In genomic region chr21:44615466-44615865, GRCh38 we compare ENCODE assay signal across 20 cellular contexts. TPM values are rescaled to one million over a fixed set of nuclear protein-coding genes. Genes with fewer than 3 reads are reported as not detected.
DNase-seq lines count a peak whose midpoint lies in the region; ATAC-seq and TF ChIP-seq lines count a peak whose summit lies in the region.
"Had no signal": no experiment of that assay in that cellular context is flagged by ENCODE, and none has a peak within 500 bp of the region (broad histone marks: within the 10 kb centered on the region; RNA-seq: fewer than 3 reads in every experiment).

No MANE protein-coding gene starts in this region.

- peak; percentile 31 for DNase-seq in NCI-H2171 treated with DMSO at 0.1 percent for 48 hours (lab: John Stamatoyannopoulos, UW)
- no peak for DNase-seq in NCI-H2171 (lab: John Stamatoyannopoulos, UW)
- DNase-seq in RPMI8226: peak; percentile 59
- DNase-seq in naive thymus-derived CD8-positive, alpha-beta T cell: no peak
- DNase-seq in OCI-LY7 (ENCODE audit: low spot score): no peak
- DNase-seq in foreskin fibroblast: no peak
- DNase-seq in NCI-H128 (lab: John Stamatoyannopoulos, UW; ENCODE audit: unreplicated experiment): no peak
- DNase-seq: BE2C; CD4-positive, alpha-beta T cell; DMS 273 treated with DMSO at 0.1 percent for 48 hours; DMS79; EL; GDM1; HCEC 1CT had no signal

- no peaks in the 10 kb centered on the region for H4K20me1 ChIP-seq in BLaER1
- no peaks in the 10 kb centered on the region for H4K20me1 ChIP-seq in OCI-LY7 (ENCODE audit: insufficient read depth, low read length)

- no TSS peak for BruUV-seq in OCI-LY7 (replicated peaks; lab: Mats Ljungman, UMichigan)

- CTCF ChIA-PET in OCI-LY7 (lab: Charles Lee; ENCODE audit: unreplicated experiment): no interaction called here

- peaks cover 7 to 40% (median 23%) of the 10 kb centered on the region in 9 donors for H3K9me3 Mint-ChIP-seq in naive thymus-derived CD8-positive, alpha-beta T cell

- H3K36me3 Mint-ChIP-seq in naive thymus-derived CD8-positive, alpha-beta T cell: peaks cover 0 to 17% (median 15%) of the 10 kb centered on the region in 3 donors

- no peaks in the 10 kb centered on the region for H3K9me2 ChIP-seq in OCI-LY7 (ENCODE audit: insufficient read depth, low read length)

- TF ChIP-seq CTCF in OCI-LY7 (conservative IDR thresholded peaks at IDR 0.05; ENCODE audit: low read length) (no peak), foreskin fibroblast (IDR thresholded peaks at IDR 0.05; ENCODE audit: low read depth, low read length) (no peak)

- POLR2A ChIA-PET in naive thymus-derived CD8-positive, alpha-beta T cell (lab: Charles Lee): interaction anchor here (0.7 to 2.7 kb wide), 3 partner anchors 38 to 44 kb away, joined by 5 to 11 read pairs (median 6); partner anchors contain the start of gene KRTAP12-3
- POLR2A ChIA-PET in OCI-LY7 (lab: Charles Lee): interaction anchor here (0.6 kb wide), 1 partner anchor 1039 kb away, joined by 3 read pairs; no protein-coding TSS in a partner anchor

- peak overlapping the region in 8 of 10 donors; percentile 32 to 94 (median 84) for H3K27ac Mint-ChIP-seq in naive thymus-derived CD8-positive, alpha-beta T cell
- H3K27ac Mint-ChIP-seq: GM23338 had no signal

- H3K36me3 ChIP-seq in BLaER1 (no peaks in the 10 kb centered on the region), OCI-LY7 (ENCODE audit: insufficient read depth, low read length) (no peaks in the 10 kb centered on the region)
- H3K36me3 ChIP-seq: BE2C had no signal

- peak overlapping the region in 5 of 10 donors; percentile 24 to 79 (median 67) for H3K4me3 Mint-ChIP-seq in naive thymus-derived CD8-positive, alpha-beta T cell
- H3K4me3 Mint-ChIP-seq: CD4-positive, alpha-beta T cell; GM23338 had no signal

- H3K27ac ChIP-seq in BLaER1: no peak overlapping the region
- H3K27ac ChIP-seq in OCI-LY7 (ENCODE audit: low read depth, low read length, poor library complexity, severe bottlenecking): no peak overlapping the region
- H3K27ac ChIP-seq: 22Rv1, C4-2B had no signal

- no peak for ATAC-seq in naive thymus-derived CD8-positive, alpha-beta T cell
- ATAC-seq: GM23338 had no signal

- H3K4me2 ChIP-seq in BLaER1 (peak overlapping the region; percentile 71), OCI-LY7 (ENCODE audit: low read length) (no peak overlapping the region)
- H3K4me2 ChIP-seq: GM23338 had no signal

- no peaks in the 10 kb centered on the region for H3K27me3 ChIP-seq in BLaER1

- intact Hi-C loops in OCI-LY7 (cut with micrococcal nuclease; ENCODE audit: unreplicated experiment): no loop called here

- no peak overlapping the region for H3K9ac ChIP-seq in BLaER1

- H3K4me1 Mint-ChIP-seq in naive thymus-derived CD8-positive, alpha-beta T cell: peaks cover 35 to 69% (median 53%) of the 10 kb centered on the region in 4 donors

- H3K79me2 ChIP-seq in OCI-LY7 (ENCODE audit: insufficient read depth, low read depth, low read length): no peaks in the 10 kb centered on the region

- H3K27me3 Mint-ChIP-seq in naive thymus-derived CD8-positive, alpha-beta T cell: no peaks in the 10 kb centered on the region
- H3K27me3 Mint-ChIP-seq: CD4-positive, alpha-beta T cell had no signal

- H3K9me3 ChIP-seq in BLaER1: peaks cover 26% of the 10 kb centered on the region
- H3K9me3 ChIP-seq in OCI-LY7 (ENCODE audit: low read length): peaks cover 13% of the 10 kb centered on the region; the same call in 1 of the 2 replicates
- H3K9me3 ChIP-seq: BE2C had no signal

- H3K4me3 ChIP-seq in BLaER1 (no peak overlapping the region), OCI-LY7 (ENCODE audit: low read depth, low read length, poor library complexity, severe bottlenecking) (no peak overlapping the region), foreskin fibroblast (ENCODE audit: low read depth in 1 of 2, low read length in 2 of 2) (no peak overlapping the region)
- H3K4me3 ChIP-seq: GM23338 had no signal

- no peak overlapping the region for H2AFZ ChIP-seq in OCI-LY7 (ENCODE audit: low read length)
- H2AFZ ChIP-seq: GM23338 had no signal

- peaks cover 44% of the 10 kb centered on the region for H3K4me1 ChIP-seq in BLaER1
- peaks cover 12% of the 10 kb centered on the region for H3K4me1 ChIP-seq in OCI-LY7 (ENCODE audit: insufficient read depth, low read length, poor library complexity, severe bottlenecking)
- H3K4me1 ChIP-seq: BE2C had no signal

RNA-seq across cellular contexts. Expression of gene KRTAP10-8, which starts 3.6 kb away (rescaled TPM):
- total RNA-seq in naive thymus-derived CD8-positive, alpha-beta T cell: not detected
- polyA plus RNA-seq in naive thymus-derived CD8-positive, alpha-beta T cell: not detected
- not detected in 2 replicates for total RNA-seq in OCI-LY7 (2014; rRNA removed; shearing (Covaris generic))
- not detected in 2 replicates for total RNA-seq in OCI-LY7 (2022)
- total RNA-seq: CD4-positive, alpha-beta T cell; CD8-positive, alpha-beta memory T cell; GM23338 had no signal
- polyA plus RNA-seq: AG04450; CD8-positive, alpha-beta memory T cell; GM23338 had no signal

RNA-seq across cellular contexts. Expression of gene KRTAP10-9, which starts 11.4 kb away (rescaled TPM):
- not detected for total RNA-seq in naive thymus-derived CD8-positive, alpha-beta T cell
- not detected for polyA plus RNA-seq in naive thymus-derived CD8-positive, alpha-beta T cell
- total RNA-seq in OCI-LY7 (2014; rRNA removed; shearing (Covaris generic)): not detected in 2 replicates
- total RNA-seq in OCI-LY7 (2022): not detected in 2 replicates
- total RNA-seq: CD4-positive, alpha-beta T cell; CD8-positive, alpha-beta memory T cell; GM23338 had no signal
- polyA plus RNA-seq: AG04450; CD8-positive, alpha-beta memory T cell; GM23338 had no signal

RNA-seq across cellular contexts. Expression of gene KRTAP10-7, which starts 15.1 kb away (rescaled TPM):
- total RNA-seq in naive thymus-derived CD8-positive, alpha-beta T cell: not detected
- polyA plus RNA-seq in naive thymus-derived CD8-positive, alpha-beta T cell: not detected
- total RNA-seq in OCI-LY7 (2014; rRNA removed; shearing (Covaris generic)): not detected in 2 replicates
- not detected in 2 replicates for total RNA-seq in OCI-LY7 (2022)
- total RNA-seq: CD4-positive, alpha-beta T cell; CD8-positive, alpha-beta memory T cell; GM23338 had no signal
- polyA plus RNA-seq: AG04450; CD8-positive, alpha-beta memory T cell; GM23338 had no signal

RNA-seq across cellular contexts. Expression of gene KRTAP10-10, which starts 21.7 kb away (rescaled TPM):
- total RNA-seq in naive thymus-derived CD8-positive, alpha-beta T cell: not detected
- not detected for polyA plus RNA-seq in naive thymus-derived CD8-positive, alpha-beta T cell
- total RNA-seq in OCI-LY7 (2014; rRNA removed; shearing (Covaris generic)): not detected in 2 replicates
- total RNA-seq in OCI-LY7 (2022): not detected in 2 replicates
- total RNA-seq: CD4-positive, alpha-beta T cell; CD8-positive, alpha-beta memory T cell; GM23338 had no signal
- polyA plus RNA-seq: AG04450; CD8-positive, alpha-beta memory T cell; GM23338 had no signal

RNA-seq across cellular contexts. Expression of gene KRTAP10-6, which starts 23.2 kb away (rescaled TPM):
- total RNA-seq in naive thymus-derived CD8-positive, alpha-beta T cell: not detected
- not detected for polyA plus RNA-seq in naive thymus-derived CD8-positive, alpha-beta T cell
- total RNA-seq in OCI-LY7 (2014; rRNA removed; shearing (Covaris generic)): not detected in 2 replicates
- total RNA-seq in OCI-LY7 (2022): not detected in 2 replicates
- total RNA-seq: CD4-positive, alpha-beta T cell; CD8-positive, alpha-beta memory T cell; GM23338 had no signal
- polyA plus RNA-seq: AG04450; CD8-positive, alpha-beta memory T cell; GM23338 had no signal

Comparison
In these comparisons a context has a peak if more than half of its experiments do, and no peak if none do; other contexts are left out.
1. DNase-seq: peak in NCI-H2171 treated with DMSO at 0.1 percent for 48 hours (single experiment) and RPMI8226 (single experiment); none in NCI-H2171 (single experiment), naive thymus-derived CD8-positive, alpha-beta T cell (0 of 10), OCI-LY7 (single experiment), foreskin fibroblast (0 of 2) and NCI-H128 (single experiment).